30 cellular contexts compared by ENCODE assay signal in the genomic region with DNA sequence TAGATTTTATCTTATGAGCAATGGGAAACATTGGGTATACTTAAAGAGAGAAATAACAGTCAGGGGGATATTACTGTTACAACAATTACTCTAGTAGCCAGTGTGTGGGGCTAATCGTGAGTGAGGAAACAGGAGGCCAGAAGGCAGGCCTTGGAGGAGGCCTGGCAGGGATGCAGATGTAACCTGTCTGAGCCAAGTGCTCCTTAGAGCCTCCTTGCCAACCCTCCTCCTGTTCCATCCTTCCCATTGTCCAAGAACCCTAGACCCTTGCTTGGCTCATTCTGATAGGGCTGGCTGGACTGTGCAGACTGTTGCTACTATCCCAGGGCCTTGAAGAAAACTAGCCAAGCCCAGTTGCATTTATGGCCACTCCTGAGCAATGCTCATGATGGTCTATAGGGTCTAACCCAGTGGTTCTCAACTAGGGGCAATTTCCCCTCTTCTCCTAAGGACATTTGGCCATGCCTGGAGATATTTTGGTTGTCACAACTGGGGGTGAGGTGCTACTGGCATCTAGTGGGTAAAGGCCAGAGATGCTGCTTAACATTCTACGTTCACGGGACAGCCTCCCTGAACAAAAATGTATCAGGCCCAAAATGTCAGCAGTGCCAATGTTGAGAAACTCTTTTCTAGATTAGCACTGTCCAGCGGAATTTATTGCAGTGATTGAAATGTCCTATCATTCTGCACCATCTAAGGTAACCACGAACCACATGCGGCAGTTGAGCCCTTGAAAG. TPM values are rescaled to one million over a fixed set of nuclear protein-coding genes. Genes with fewer than 3 reads are reported as not detected.
DNase-seq lines count a peak whose midpoint lies in the region; ATAC-seq and TF ChIP-seq lines count a peak whose summit lies in the region.
"Had no signal": no experiment of that assay in that cellular context is flagged by ENCODE, and none has a peak within 500 bp of the region (broad histone marks: within the 10 kb centered on the region; RNA-seq: fewer than 3 reads in every experiment).

No MANE protein-coding gene starts in this region.

- H3K36me3 ChIP-seq in WERI-Rb-1 (no peaks in the 10 kb centered on the region), tibial artery (no peaks in the 10 kb centered on the region)
- H3K36me3 ChIP-seq: ascending aorta, colonic mucosa, heart left ventricle, thoracic aorta had no signal

- H3K27ac ChIP-seq in WERI-Rb-1: no peak overlapping the region
- no peak overlapping the region for H3K27ac ChIP-seq in tibial artery
- H3K27ac ChIP-seq: ascending aorta, colonic mucosa, heart left ventricle, thoracic aorta had no signal

- no peak overlapping the region for H3K27ac Mint-ChIP-seq in stimulated activated naive CD8-positive, alpha-beta T cell treated with anti-CD3 and anti-CD28 coated beads, Interleukin-15, amount 100 ng/mL, for 72 hours
- H3K27ac Mint-ChIP-seq: activated naive CD4-positive, alpha-beta T cell treated with anti-CD3 and anti-CD28 coated beads, Interleukin-2, amount 50 U/mL, for 72 hours; activated T-helper 17 cell treated with anti-CD3 and anti-CD28 coated beads, Interleukin-2, amount 50 U/mL, for 72 hours; CD8-positive, alpha-beta memory T cell; mesothelial cell of epicardium; nephron; stimulated activated naive B cell treated with anti-CD40 and anti-IgM and Interleukin-4, amounts not matched to agents 10 μg/mL and 1 μg/mL and 100 μg/mL, for 72 hours had no signal

- H3K27me3 ChIP-seq in WERI-Rb-1 (ENCODE audit: insufficient read depth, low read depth, severe bottlenecking): no peaks in the 10 kb centered on the region
- H3K27me3 ChIP-seq in tibial artery: no peaks in the 10 kb centered on the region
- H3K27me3 ChIP-seq: ascending aorta, colonic mucosa had no signal

- peaks cover 13% of the 10 kb centered on the region for H3K27me3 Mint-ChIP-seq in stimulated activated naive CD8-positive, alpha-beta T cell treated with anti-CD3 and anti-CD28 coated beads, Interleukin-15, amount 100 ng/mL, for 72 hours

- no peaks in the 10 kb centered on the region for H3K9me3 ChIP-seq in WERI-Rb-1 (ENCODE audit: severe bottlenecking)
- no peaks in the 10 kb centered on the region for H3K9me3 ChIP-seq in tibial artery
- H3K9me3 ChIP-seq: ascending aorta, colonic mucosa, heart left ventricle, thoracic aorta had no signal

- no peaks in the 10 kb centered on the region for H3K9me3 Mint-ChIP-seq in stimulated activated naive CD8-positive, alpha-beta T cell treated with anti-CD3 and anti-CD28 coated beads, Interleukin-15, amount 100 ng/mL, for 72 hours
- H3K9me3 Mint-ChIP-seq: activated naive CD4-positive, alpha-beta T cell treated with anti-CD3 and anti-CD28 coated beads, Interleukin-2, amount 50 U/mL, for 72 hours; activated T-helper 17 cell treated with anti-CD3 and anti-CD28 coated beads, Interleukin-2, amount 50 U/mL, for 72 hours; CD8-positive, alpha-beta memory T cell; mesothelial cell of epicardium; nephron; stimulated activated naive B cell treated with anti-CD40 and anti-IgM and Interleukin-4, amounts not matched to agents 10 μg/mL and 1 μg/mL and 100 μg/mL, for 72 hours had no signal

- TF ChIP-seq CTCF in WERI-Rb-1 (IDR thresholded peaks at IDR 0.05; ENCODE audit: low read depth, low read length) (peak; percentile 52), epithelial cell of proximal tubule (conservative IDR thresholded peaks at IDR 0.05; ENCODE audit: low read depth, low read length) (peak; percentile 38), tibial artery (IDR thresholded peaks at IDR 0.05) (peak; percentile 11 to 16)

- ATAC-seq in GM18498 (IDR thresholded peaks at IDR 0.05; ENCODE audit: unreplicated experiment): no peak
- ATAC-seq in stimulated activated naive CD8-positive, alpha-beta T cell treated with anti-CD3 and anti-CD28 coated beads, Interleukin-15, amount 100 ng/mL, for 72 hours: no peak
- ATAC-seq: activated naive CD4-positive, alpha-beta T cell treated with anti-CD3 and anti-CD28 coated beads, Interleukin-2, amount 50 U/mL, for 72 hours; activated T-helper 17 cell treated with anti-CD3 and anti-CD28 coated beads, Interleukin-2, amount 50 U/mL, for 72 hours; heart left ventricle; stimulated activated naive B cell treated with anti-CD40 and anti-IgM and Interleukin-4, amounts not matched to agents 10 μg/mL and 1 μg/mL and 100 μg/mL, for 72 hours had no signal

- H3K4me3 ChIP-seq in WERI-Rb-1 (ENCODE audit: low read depth, low read length) (no peak overlapping the region), epithelial cell of proximal tubule (ENCODE audit: low read depth, low read length) (no peak overlapping the region), tibial artery (no peak overlapping the region)
- H3K4me3 ChIP-seq: ascending aorta, colonic mucosa, heart left ventricle, smooth muscle cell, thoracic aorta had no signal

- no peak overlapping the region for H3K4me3 Mint-ChIP-seq in stimulated activated naive CD8-positive, alpha-beta T cell treated with anti-CD3 and anti-CD28 coated beads, Interleukin-15, amount 100 ng/mL, for 72 hours
- H3K4me3 Mint-ChIP-seq: activated T-helper 17 cell treated with anti-CD3 and anti-CD28 coated beads, Interleukin-2, amount 50 U/mL, for 72 hours; CD8-positive, alpha-beta memory T cell; mesothelial cell of epicardium; nephron; stimulated activated naive B cell treated with anti-CD40 and anti-IgM and Interleukin-4, amounts not matched to agents 10 μg/mL and 1 μg/mL and 100 μg/mL, for 72 hours had no signal

- DNase-seq in NCI-H1694 (lab: John Stamatoyannopoulos, UW) (peak; percentile 11), NCI-H1694 treated with DMSO at 0.1 percent for 48 hours (lab: John Stamatoyannopoulos, UW) (no peak), WERI-Rb-1 (no peak), epithelial cell of proximal tubule (ENCODE audit: low read depth) (no peak), tibial artery (no peak), COLO668 (lab: John Stamatoyannopoulos, UW; ENCODE audit: unreplicated experiment) (no peak)
- no peak for DNase-seq in stimulated activated naive CD8-positive, alpha-beta T cell treated with anti-CD3 and anti-CD28 coated beads, Interleukin-15, amount 100 ng/mL, for 72 hours
- DNase-seq: 8988T; activated CD4-positive, alpha-beta T cell treated with anti-CD3 and anti-CD28 coated beads, Interleukin-2, amount 50 U/mL, for 1 hour; activated CD8-positive, alpha-beta memory T cell treated with anti-CD3 and anti-CD28 coated beads, Interleukin-2, amount 50 U/mL, for 4 hours; AML-193; CD8-positive, alpha-beta memory T cell; colonic mucosa; DMS79 treated with DMSO at 0.1 percent for 48 hours; heart left ventricle; KBM-7; NCI-H1930; NCI-H2227 treated with DMSO at 0.1 percent for 48 hours; NCI-H774; stimulated activated CD4-positive, alpha-beta T cell treated with anti-CD3 and anti-CD28 coated beads, Interleukin-2, amount 100 ng/mL, for 48 hours; stimulated activated naive B cell treated with anti-CD40 and anti-IgM and Interleukin-4, amounts not matched to agents 10 μg/mL and 1 μg/mL and 100 μg/mL, for 72 hours had no signal

- H3K4me1 Mint-ChIP-seq in stimulated activated naive CD8-positive, alpha-beta T cell treated with anti-CD3 and anti-CD28 coated beads, Interleukin-15, amount 100 ng/mL, for 72 hours: no peaks in the 10 kb centered on the region
- H3K4me1 Mint-ChIP-seq: activated T-helper 17 cell treated with anti-CD3 and anti-CD28 coated beads, Interleukin-2, amount 50 U/mL, for 72 hours; CD8-positive, alpha-beta memory T cell; mesothelial cell of epicardium; stimulated activated naive B cell treated with anti-CD40 and anti-IgM and Interleukin-4, amounts not matched to agents 10 μg/mL and 1 μg/mL and 100 μg/mL, for 72 hours had no signal

- no peaks in the 10 kb centered on the region for H3K4me1 ChIP-seq in tibial artery
- H3K4me1 ChIP-seq: ascending aorta, colonic mucosa had no signal

- intact Hi-C loops in tibial artery (cut with DNase I; ENCODE audit: low total_unique reads): loop anchor here (5.0 kb wide), 1 partner anchor 453 kb away; no protein-coding TSS in a partner anchor

RNA-seq across cellular contexts. Expression of gene WSCD1, which starts 24.4 kb away (rescaled TPM):
- total RNA-seq in epithelial cell of proximal tubule: 37.4 and 55.6 TPM in 2 replicates
- total RNA-seq: activated T-helper 17 cell treated with anti-CD3 and anti-CD28 coated beads, Interleukin-2, amount 50 U/mL, for 72 hours; OCI-LY7 had no signal
